8 cellular contexts compared by ENCODE assay signal in the genomic region with DNA sequence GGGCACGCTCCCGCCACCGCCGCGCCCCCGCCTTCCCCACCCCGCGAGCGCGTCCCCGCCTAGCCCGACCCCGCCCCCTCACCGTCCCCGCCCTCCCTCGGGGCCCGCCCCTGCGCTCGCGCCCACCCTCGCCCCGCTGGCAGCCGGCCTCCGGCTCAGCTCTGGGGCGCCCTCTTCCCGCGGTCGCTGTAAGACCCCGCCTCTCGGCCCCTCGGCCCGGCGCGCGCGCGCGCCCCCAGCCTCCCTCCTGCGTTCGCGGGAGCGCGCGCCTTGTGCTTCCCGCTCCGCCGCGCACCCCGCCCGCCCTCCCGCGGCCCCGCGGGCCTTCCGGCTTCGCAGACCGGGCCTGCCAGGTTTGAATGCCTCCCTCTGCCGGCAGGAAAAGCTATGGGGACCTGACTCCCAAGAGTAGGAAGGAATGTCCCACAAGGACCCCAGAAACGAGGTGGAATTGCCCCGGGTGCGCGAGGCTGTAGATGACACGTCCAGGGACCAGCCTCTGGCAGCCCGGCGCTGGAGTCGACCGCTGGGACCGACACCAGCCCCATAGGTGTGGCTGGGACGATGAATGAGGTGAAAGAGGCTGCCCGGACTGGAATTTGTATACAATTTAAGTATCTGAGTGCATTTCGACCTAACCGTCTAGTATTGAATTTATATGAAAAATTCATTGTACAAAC. TPM values are rescaled to one million over a fixed set of nuclear protein-coding genes. Genes with fewer than 3 reads are reported as not detected.
DNase-seq lines count a peak whose midpoint lies in the region; ATAC-seq and TF ChIP-seq lines count a peak whose summit lies in the region.

No MANE protein-coding gene starts in this region.

- intact Hi-C loops in uterus (cut with DNase I; ENCODE audit: low total_unique reads): no loop called here

- H3K9me3 Mint-ChIP-seq in T-helper 1 cell treated with Interleukin-12 subunit alpha and Interleukin-12 subunit beta and Interleukin-4 antibody, amounts not matched to agents 30 μg/mL and 1 μg/mL, for 36 hours: no peaks in the 10 kb centered on the region

- peak overlapping the region; percentile 84 for H3K4me3 Mint-ChIP-seq in T-helper 1 cell treated with Interleukin-12 subunit alpha and Interleukin-12 subunit beta and Interleukin-4 antibody, amounts not matched to agents 30 μg/mL and 1 μg/mL, for 36 hours

- peak in 1 of 2 donors; percentile 13 for TF ChIP-seq POLR2A in uterus (IDR thresholded peaks at IDR 0.05)

- H3K4me3 ChIP-seq in right atrium auricular region (peak overlapping the region; percentile 82 to 100), uterus (peak overlapping the region; percentile 63 to 89)

- H3K27ac ChIP-seq in right atrium auricular region: peak overlapping the region; percentile 97 to 100
- peak overlapping the region; percentile 98 to 99 for H3K27ac ChIP-seq in uterus

- peak; percentile 74 for DNase-seq in NCI-H146 treated with DMSO at 0.1 percent for 48 hours (lab: John Stamatoyannopoulos, UW; ENCODE audit: unreplicated experiment)
- DNase-seq in amygdala (lab: John Stamatoyannopoulos, UW): peak; percentile 41 to 95 (median 88)
- DNase-seq in right atrium auricular region (ENCODE audit: low spot score): peak; percentile 90
- peak; percentile 83 for DNase-seq in pulmonary artery endothelial cell (ENCODE audit: low read depth, low spot score)
- DNase-seq in uterus: peak; percentile 93 to 96

- H3K36me3 ChIP-seq in right atrium auricular region (no peaks in the 10 kb centered on the region), uterus (no peaks in the 10 kb centered on the region)

- peak; percentile 56 to 83 for TF ChIP-seq CTCF in right atrium auricular region (IDR thresholded peaks at IDR 0.05)
- peak; percentile 46 to 70 (median 65) for TF ChIP-seq CTCF in uterus (IDR thresholded peaks at IDR 0.05)

- ATAC-seq in GM18498 (IDR thresholded peaks at IDR 0.05; ENCODE audit: unreplicated experiment) (peak; percentile 81), HG02885 (IDR thresholded peaks at IDR 0.05; ENCODE audit: poor library complexity, unreplicated experiment) (peak; percentile 79)

- H3K27me3 Mint-ChIP-seq in T-helper 1 cell treated with Interleukin-12 subunit alpha and Interleukin-12 subunit beta and Interleukin-4 antibody, amounts not matched to agents 30 μg/mL and 1 μg/mL, for 36 hours (ENCODE audit: low read depth): no peaks in the 10 kb centered on the region

- H3K4me1 Mint-ChIP-seq in T-helper 1 cell treated with Interleukin-12 subunit alpha and Interleukin-12 subunit beta and Interleukin-4 antibody, amounts not matched to agents 30 μg/mL and 1 μg/mL, for 36 hours (ENCODE audit: low read depth): peaks cover 31% of the 10 kb centered on the region

- H3K4me1 ChIP-seq in right atrium auricular region: no peaks in the 10 kb centered on the region
- peaks cover 0 to 3% of the 10 kb centered on the region in 2 donors for H3K4me1 ChIP-seq in uterus

- peaks cover 8% of the 10 kb centered on the region for H3K36me3 Mint-ChIP-seq in T-helper 1 cell treated with Interleukin-12 subunit alpha and Interleukin-12 subunit beta and Interleukin-4 antibody, amounts not matched to agents 30 μg/mL and 1 μg/mL, for 36 hours (ENCODE audit: low read depth)

- peak overlapping the region; percentile 96 for H3K27ac Mint-ChIP-seq in T-helper 1 cell treated with Interleukin-12 subunit alpha and Interleukin-12 subunit beta and Interleukin-4 antibody, amounts not matched to agents 30 μg/mL and 1 μg/mL, for 36 hours

- H3K9me3 ChIP-seq in right atrium auricular region (no peaks in the 10 kb centered on the region), uterus (no peaks in the 10 kb centered on the region)

- no peaks in the 10 kb centered on the region for H3K27me3 ChIP-seq in right atrium auricular region
- no peaks in the 10 kb centered on the region for H3K27me3 ChIP-seq in uterus

RNA-seq across cellular contexts. Expression of gene PTBP3, which starts 0.4 kb away (rescaled TPM):
- total RNA-seq in right atrium auricular region (10 to 100 TPM; 11.6 to 18.2 TPM), pulmonary artery endothelial cell (39.4 and 49.4 TPM in 2 replicates), uterus (10 to 100 TPM; 25.0 to 64.6 (median 36.2) TPM)

RNA-seq across cellular contexts. Expression of gene HSDL2, which starts 46.1 kb away (rescaled TPM):
- 100 to 1,000 TPM in 1 of 2 donors, 10 to 100 TPM in 1; 93.0 to 127 TPM for total RNA-seq in right atrium auricular region
- total RNA-seq in pulmonary artery endothelial cell: 22.9 and 30.9 TPM in 2 replicates
- 10 to 100 TPM; 12.6 to 55.1 (median 39.1) TPM for total RNA-seq in uterus

Comparison
In these comparisons a context has a peak if more than half of its experiments do, and no peak if none do; other contexts are left out.
1. Peak in every context shown above with its lines: DNase-seq, ATAC-seq, H3K4me3 ChIP-seq and H3K27ac ChIP-seq.